ENCODE assay signal across 28 cellular contexts in the genomic region with DNA sequence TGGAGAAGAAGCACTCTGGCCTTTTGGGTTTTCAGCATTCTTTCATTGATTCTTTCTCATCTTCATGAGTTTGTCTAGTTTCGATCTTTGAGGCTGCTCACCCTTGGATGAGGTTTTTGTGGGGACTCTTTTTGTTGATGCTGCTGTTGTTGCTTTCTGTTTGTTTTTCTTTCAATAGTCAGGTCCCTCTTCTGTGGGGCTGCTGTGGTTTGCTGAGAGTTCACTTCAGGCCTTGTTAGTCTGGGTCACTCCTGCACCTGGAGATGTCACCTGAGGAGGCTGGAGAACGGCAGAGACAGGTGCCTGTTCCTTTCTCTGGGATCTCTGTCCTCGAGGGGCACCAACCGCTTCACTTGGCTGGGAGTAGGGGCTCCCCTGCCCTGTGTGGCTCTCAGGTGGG.
"Had no signal": no experiment of that assay in that cellular context is flagged by ENCODE, and none has a peak within 500 bp of the region (broad histone marks: within the 10 kb centered on the region; RNA-seq: fewer than 3 reads in every experiment).

No MANE protein-coding gene starts in this region.

- H3K27ac ChIP-seq: neural progenitor cell, ovary, parathyroid adenoma, psoas muscle, right lobe of liver, sigmoid colon, stomach, thoracic aorta, thyroid gland, tibial nerve, upper lobe of right lung, uterus had no signal

- H3K4me1 Mint-ChIP-seq: nephron; neural progenitor cell; stimulated activated effector memory CD8-positive, alpha-beta T cell treated with anti-CD3 and anti-CD28 coated beads, Interleukin-12 subunit alpha, Interleukin-12 subunit beta, amount 100 ng/mL, for 72 hours; stimulated activated naive B cell treated with anti-CD40 and anti-IgM and Interleukin-4, amounts not matched to agents 10 μg/mL and 1 μg/mL and 100 μg/mL, for 72 hours had no signal

- H3K4me2 ChIP-seq: neural progenitor cell had no signal

- ATAC-seq: natural killer cell; psoas muscle; right cardiac atrium; right lobe of liver; stimulated activated effector memory CD8-positive, alpha-beta T cell treated with anti-CD3 and anti-CD28 coated beads, Interleukin-12 subunit alpha, Interleukin-12 subunit beta, amount 100 ng/mL, for 72 hours; stimulated activated naive B cell treated with anti-CD40 and anti-IgM and Interleukin-4, amounts not matched to agents 10 μg/mL and 1 μg/mL and 100 μg/mL, for 72 hours; upper lobe of right lung had no signal

- H3K27ac Mint-ChIP-seq: natural killer cell; nephron; neural progenitor cell; progenitor cell of endocrine pancreas; stimulated activated effector memory CD8-positive, alpha-beta T cell treated with anti-CD3 and anti-CD28 coated beads, Interleukin-12 subunit alpha, Interleukin-12 subunit beta, amount 100 ng/mL, for 72 hours; stimulated activated naive B cell treated with anti-CD40 and anti-IgM and Interleukin-4, amounts not matched to agents 10 μg/mL and 1 μg/mL and 100 μg/mL, for 72 hours; stimulated activated naive CD8-positive, alpha-beta T cell treated with anti-CD3 and anti-CD28 coated beads, Interleukin-15, Interleukin-2, amounts not matched to agents 100 ng/mL and 50 ng/mL, for 24 hours; type B pancreatic cell had no signal

- H3K9ac ChIP-seq: neural progenitor cell, parathyroid adenoma had no signal

- H3K4me1 ChIP-seq: neural progenitor cell, psoas muscle, right lobe of liver, sigmoid colon, stomach, thyroid gland, tibial nerve, upper lobe of right lung, uterus had no signal

- H3K27me3 Mint-ChIP-seq: progenitor cell of endocrine pancreas; stimulated activated naive CD8-positive, alpha-beta T cell treated with anti-CD3 and anti-CD28 coated beads, Interleukin-15, Interleukin-2, amounts not matched to agents 100 ng/mL and 50 ng/mL, for 24 hours; type B pancreatic cell had no signal

- H3K4me3 ChIP-seq: neural progenitor cell, ovary, psoas muscle, right lobe of liver, sigmoid colon, stomach, thoracic aorta, thyroid gland, tibial nerve, upper lobe of right lung, uterus had no signal

- H2AFZ ChIP-seq: neural progenitor cell, parathyroid adenoma had no signal

- H3K4me3 Mint-ChIP-seq: natural killer cell; nephron; neural progenitor cell; stimulated activated effector memory CD8-positive, alpha-beta T cell treated with anti-CD3 and anti-CD28 coated beads, Interleukin-12 subunit alpha, Interleukin-12 subunit beta, amount 100 ng/mL, for 72 hours; stimulated activated naive B cell treated with anti-CD40 and anti-IgM and Interleukin-4, amounts not matched to agents 10 μg/mL and 1 μg/mL and 100 μg/mL, for 72 hours; stimulated activated naive CD8-positive, alpha-beta T cell treated with anti-CD3 and anti-CD28 coated beads, Interleukin-15, Interleukin-2, amounts not matched to agents 100 ng/mL and 50 ng/mL, for 24 hours; type B pancreatic cell had no signal

- H3K36me3 ChIP-seq: neural progenitor cell, ovary, right lobe of liver, sigmoid colon, stomach, thoracic aorta, thyroid gland, tibial nerve, upper lobe of right lung, uterus had no signal

- DNase-seq: natural killer cell; occipital lobe; ovary; posterior cingulate gyrus; psoas muscle; right cardiac atrium; right lobe of liver; sigmoid colon; small intestine; stimulated activated CD4-positive, alpha-beta T cell treated with anti-CD3 and anti-CD28 coated beads, Interleukin-15, amount 100 ng/mL, for 24 hours; stimulated activated CD4-positive, alpha-beta T cell treated with anti-CD3 and anti-CD28 coated beads, Interleukin-2, amount 100 ng/mL, for 24 hours; stimulated activated CD4-positive, alpha-beta T cell treated with anti-CD3 and anti-CD28 coated beads, Interleukin-2, amount 100 ng/mL, for 48 hours; stimulated activated CD4-positive, alpha-beta T cell treated with anti-CD3 and anti-CD28 coated beads, Interleukin-4, amount 100 ng/mL, for 24 hours; stimulated activated naive B cell treated with anti-CD40 and anti-IgM and Interleukin-4, amounts not matched to agents 10 μg/mL and 1 μg/mL and 100 μg/mL, for 72 hours; stimulated activated naive CD4-positive, alpha-beta T cell treated with Interleukin-2 at 50 U/mL for 16 hours; stomach; thyroid gland; upper lobe of right lung; uterus had no signal

- H3K36me3 Mint-ChIP-seq: natural killer cell; stimulated activated effector memory CD8-positive, alpha-beta T cell treated with anti-CD3 and anti-CD28 coated beads, Interleukin-12 subunit alpha, Interleukin-12 subunit beta, amount 100 ng/mL, for 72 hours; stimulated activated naive B cell treated with anti-CD40 and anti-IgM and Interleukin-4, amounts not matched to agents 10 μg/mL and 1 μg/mL and 100 μg/mL, for 72 hours had no signal

- H3K27me3 ChIP-seq: neural progenitor cell, ovary, right lobe of liver, sigmoid colon, stomach, thyroid gland, tibial nerve, upper lobe of right lung, uterus had no signal

- H3K9me3 ChIP-seq: ovary, psoas muscle, right lobe of liver, sigmoid colon, thyroid gland, uterus had no signal
